Comparison of ENCODE assay signal across 8 cellular contexts in genomic region chr4:86891785-86892638, GRCh38. TPM values are rescaled to one million over a fixed set of nuclear protein-coding genes. Genes with fewer than 3 reads are reported as not detected.
A peak's percentile ranks its signal among the peaks of the same experiment; 100 is the strongest.
DNase-seq lines count a peak whose midpoint lies in the region; ATAC-seq and TF ChIP-seq lines count a peak whose summit lies in the region.

Gene C4orf36 (minus strand): TSS chr4:86892422. CDS start chr4:86891520, 902 bp downstream.

- H3K36me3 ChIP-seq in mucosa of stomach (ENCODE audit: control insufficient read depth, insufficient read depth, low read length) (no peaks in the 10 kb centered on the region), suprapubic skin (no peaks in the 10 kb centered on the region)

- H3K4me3 ChIP-seq in mucosa of stomach (ENCODE audit: low read length) (no peak within 1 kb of the TSS), suprapubic skin (peak within 1 kb of the TSS; percentile 91)

- TF ChIP-seq CTCF in suprapubic skin (IDR thresholded peaks at IDR 0.05), result no peak

- no peaks in the 10 kb centered on the region for H3K9me3 ChIP-seq in mucosa of stomach (ENCODE audit: control insufficient read depth, low read length)
- no peaks in the 10 kb centered on the region for H3K9me3 ChIP-seq in suprapubic skin

- H3K27me3 ChIP-seq in mucosa of stomach (ENCODE audit: control insufficient read depth, insufficient read depth, low read length) (no peaks in the 10 kb centered on the region), suprapubic skin (no peaks in the 10 kb centered on the region)

- H3K4me1 ChIP-seq in mucosa of stomach (ENCODE audit: control insufficient read depth, insufficient read depth, low read length) (no peaks in the 10 kb centered on the region), suprapubic skin (peaks cover 24% of the 10 kb centered on the region)

- peak within 1 kb of the TSS; percentile 49 for H3K9ac ChIP-seq in mucosa of stomach (ENCODE audit: low read length)

- ATAC-seq in GM18519 (IDR thresholded peaks at IDR 0.05; ENCODE audit: low FRiP score, unreplicated experiment), result peak; percentile 38
- peak; percentile 55 for ATAC-seq in HG03175 (IDR thresholded peaks at IDR 0.05; ENCODE audit: unreplicated experiment)

- peak within 1 kb of the TSS; percentile 99 for H3K27ac ChIP-seq in suprapubic skin

- DNase-seq in AG08396 (ENCODE audit: low spot score) (peak; percentile 73), NCI-H526 (lab: John Stamatoyannopoulos, UW) (peak; percentile 63 to 86), activated T-cell treated with anti-CD3 and anti-CD28 coated beads for 48 hours (ENCODE audit: low read depth) (peak; percentile 32), fibroblast of gingiva (ENCODE audit: low read depth) (peak; percentile 35), suprapubic skin (ENCODE audit: low spot score in 2 of 2) (peak; percentile 88)

- no peak for TF ChIP-seq EP300 in suprapubic skin (IDR thresholded peaks at IDR 0.05)

- WGBS in suprapubic skin, result 3% methylated on average over 28 of the region's 83 CpGs

- TF ChIP-seq POLR2A in suprapubic skin (IDR thresholded peaks at IDR 0.05), result no peak

RNA-seq across cellular contexts. Expression of gene C4orf36, which starts in this region (rescaled TPM):
- 1 to 10 TPM in 2 of 4 donors, under 1 TPM in 1, not detected in 1; 0.83 to 2.4 (median 1.4) TPM for total RNA-seq in suprapubic skin

Comparison
In these comparisons a context has a peak if more than half of its experiments do, and no peak if none do; other contexts are left out.
1. DNase-seq: peak in every context shown above with its lines; median percentile 88 in suprapubic skin; 74 in NCI-H526; 73 in AG08396; 35 in fibroblast of gingiva; 32 in activated T-cell treated with anti-CD3 and anti-CD28 coated beads for 48 hours.